11 cellular contexts compared by ENCODE assay signal in the genomic region with DNA sequence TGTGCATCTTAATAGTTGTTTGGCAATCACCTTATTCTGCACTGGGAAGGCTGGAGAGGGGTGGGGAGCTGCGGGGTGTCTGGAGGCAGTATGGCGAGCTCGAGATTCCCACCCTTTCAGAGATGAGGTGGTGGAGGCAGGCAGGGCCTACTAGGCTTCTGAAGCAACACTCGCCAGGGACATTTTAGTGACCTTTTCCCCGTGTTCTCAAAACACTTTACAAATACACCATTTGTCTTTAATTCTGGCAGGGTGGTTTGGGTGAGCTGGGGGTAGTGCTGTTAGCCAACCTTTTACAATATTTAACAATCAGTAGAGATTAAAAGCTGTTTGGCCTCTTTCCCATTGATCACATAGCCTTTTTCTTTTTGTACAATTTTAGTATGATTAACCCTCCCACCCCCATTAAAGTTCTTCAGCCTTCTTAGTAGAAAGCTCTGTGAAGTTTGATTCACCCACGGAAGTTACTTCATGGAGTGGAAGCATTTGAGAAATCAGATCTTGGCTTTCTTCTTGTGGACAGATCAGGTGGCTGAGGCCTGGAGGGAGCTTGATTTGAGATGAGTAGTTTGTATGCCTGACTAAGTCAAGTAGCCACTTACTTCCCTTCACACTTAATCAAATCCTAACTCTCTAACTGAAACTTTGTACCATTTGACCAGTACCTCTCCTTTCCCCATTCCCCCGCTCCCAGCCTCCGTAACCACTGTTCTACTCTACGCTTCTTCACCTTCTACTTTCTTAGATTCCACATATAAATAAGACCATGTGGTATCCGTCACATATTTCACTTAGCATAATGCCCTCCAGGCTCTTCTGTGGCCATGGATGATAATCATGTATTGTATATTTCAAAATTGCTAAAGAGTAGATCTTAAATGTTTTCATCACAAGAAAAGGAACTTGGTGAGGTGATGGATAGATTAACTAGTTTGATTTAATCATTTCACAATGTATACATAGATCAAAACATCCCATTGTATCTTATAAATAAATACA. TPM values are rescaled to one million over a fixed set of nuclear protein-coding genes. Genes with fewer than 3 reads are reported as not detected.
DNase-seq lines count a peak whose midpoint lies in the region; ATAC-seq, FAIRE-seq and TF ChIP-seq lines count a peak whose summit lies in the region.
"Had no signal": no experiment of that assay in that cellular context is flagged by ENCODE, and none has a peak within 500 bp of the region (broad histone marks: within the 10 kb centered on the region; RNA-seq: fewer than 3 reads in every experiment).

No MANE protein-coding gene starts in this region.

- H3K36me3 Mint-ChIP-seq in nephron progenitor cell (ENCODE audit: low read depth) = peaks cover 31% of the 10 kb centered on the region

- no peak for ATAC-seq in GM21723 (IDR thresholded peaks at IDR 0.05; ENCODE audit: unreplicated experiment)

- TF ChIP-seq CTCF in GM10248 (IDR thresholded peaks at IDR 0.05; ENCODE audit: control extremely low read depth, extremely low read depth, low read depth, missing control alignments) (no peak), KMS-11 (conservative IDR thresholded peaks at IDR 0.05; ENCODE audit: low read depth, low read length) (no peak), bronchial epithelial cell (IDR thresholded peaks at IDR 0.05; ENCODE audit: insufficient read depth, low read length, severe bottlenecking) (no peak), nephron progenitor cell (IDR thresholded peaks at IDR 0.05) (no peak), esophagus muscularis mucosa (IDR thresholded peaks at IDR 0.05) (no peak)

- POLR2A ChIA-PET in GM10248 (lab: Yijun Ruan, JAX) = interaction anchor here (0.6 to 2.0 kb wide), 3 partner anchors 11 to 125 kb away, joined by 3 to 6 read pairs (median 4); no protein-coding TSS in a partner anchor
- POLR2A ChIA-PET in HEK293T (lab: Yijun Ruan, JAX) = no interaction called here

- no peak for TF ChIP-seq EP300 in esophagus muscularis mucosa (IDR thresholded peaks at IDR 0.05)

- H3K27me3 ChIP-seq in KMS-11 (ENCODE audit: insufficient read depth, low read depth) (no peaks in the 10 kb centered on the region), bronchial epithelial cell (ENCODE audit: control insufficient read depth, insufficient read depth, low read length) (no peaks in the 10 kb centered on the region), esophagus muscularis mucosa (no peaks in the 10 kb centered on the region)
- H3K27me3 ChIP-seq: tibial artery had no signal

- peaks cover 3% of the 10 kb centered on the region for H3K27me3 Mint-ChIP-seq in nephron progenitor cell (ENCODE audit: low read depth, poor library complexity)

- no peaks in the 10 kb centered on the region for H3K9me3 ChIP-seq in esophagus muscularis mucosa
- H3K9me3 ChIP-seq: tibial artery had no signal

- DNase-seq in GM10248 (ENCODE audit: extremely low spot score) = peak; percentile 41
- peak; percentile 25 for DNase-seq in bronchial epithelial cell (ENCODE audit: low read depth)
- DNase-seq in nephron progenitor cell = no peak
- no peak for DNase-seq in NCI-H748 (lab: John Stamatoyannopoulos, UW; ENCODE audit: unreplicated experiment)
- no peak for DNase-seq in HEK293T (ENCODE audit: extremely low spot score)
- no peak for DNase-seq in esophagus muscularis mucosa (ENCODE audit: extremely low spot score)
- DNase-seq: hippocampal formation, tibial artery had no signal

- H3K27ac Mint-ChIP-seq in nephron progenitor cell = peak overlapping the region; percentile 62

- H3K4me3 ChIP-seq in KMS-11 (IDR thresholded peaks at IDR 0.05; ENCODE audit: insufficient read depth, low read depth, low read length) (no peak overlapping the region), bronchial epithelial cell (ENCODE audit: low read depth, low read length) (no peak overlapping the region), esophagus muscularis mucosa (no peak overlapping the region)
- H3K4me3 ChIP-seq: tibial artery had no signal

- no peak overlapping the region for H2AFZ ChIP-seq in KMS-11 (ENCODE audit: low read depth)

- H3K4me1 ChIP-seq in KMS-11 (ENCODE audit: low read depth, poor library complexity, severe bottlenecking) (peaks cover 77% of the 10 kb centered on the region), esophagus muscularis mucosa (peaks cover 0 to 27% (median 15%) of the 10 kb centered on the region in 4 donors)
- H3K4me1 ChIP-seq: tibial artery had no signal

- peaks cover 41% of the 10 kb centered on the region for H3K4me1 Mint-ChIP-seq in nephron progenitor cell

- H3K4me2 ChIP-seq in KMS-11 = peak overlapping the region; percentile 87

- TF ChIP-seq POLR2A in esophagus muscularis mucosa (IDR thresholded peaks at IDR 0.05; ENCODE audit: low read depth) = no peak

- peaks cover 92% of the 10 kb centered on the region for H3K79me2 ChIP-seq in KMS-11 (ENCODE audit: insufficient read depth, low read depth)

- H3K27ac ChIP-seq in KMS-11 = peak overlapping the region; percentile 85
- H3K27ac ChIP-seq in esophagus muscularis mucosa (replicated peaks in 1 of 4) = peak overlapping the region in 1 of 4 donors; percentile 63
- H3K27ac ChIP-seq: tibial artery had no signal

- H3K36me3 ChIP-seq in KMS-11 (ENCODE audit: insufficient read depth) = no peaks in the 10 kb centered on the region
- H3K36me3 ChIP-seq in bronchial epithelial cell (ENCODE audit: control insufficient read depth, insufficient read depth, low read length) = no peaks in the 10 kb centered on the region
- no peaks in the 10 kb centered on the region for H3K36me3 ChIP-seq in esophagus muscularis mucosa
- H3K36me3 ChIP-seq: tibial artery had no signal

- H3K9me3 Mint-ChIP-seq in nephron progenitor cell = peaks cover 17% of the 10 kb centered on the region

- H3K9ac ChIP-seq in KMS-11 = no peak overlapping the region

- FAIRE-seq in bronchial epithelial cell (lab: Jason Lieb, UNC) = no peak
- FAIRE-seq: colon had no signal

- intact Hi-C loops in esophagus muscularis mucosa (cut with DNase I) = no loop called here

- 87% methylated on average over 10 of the region's 10 CpGs for WGBS in esophagus muscularis mucosa

- H3K4me3 Mint-ChIP-seq in nephron progenitor cell = no peak overlapping the region

- H4K20me1 ChIP-seq in KMS-11 (ENCODE audit: insufficient read depth) = no peaks in the 10 kb centered on the region

- CTCF ChIA-PET in GM10248 (lab: Yijun Ruan, JAX) (interaction anchor here (0.9 to 5.7 kb wide), 11 partner anchors 9 to 293 kb away, joined by 3 to 32 read pairs (median 4); no protein-coding TSS in a partner anchor), HEK293T (lab: Yijun Ruan, JAX) (no interaction called here)

TF ChIP-seq in HEK293T, 16 proteins besides CTCF, POLR2A, EP300 and RAD21:
- no peak for TF ChIP-seq FOXM1 (IDR thresholded peaks at IDR 0.05; ENCODE audit: borderline replicate concordance)
- TF ChIP-seq ZNF384 (IDR thresholded peaks at IDR 0.05) = no peak
- TF ChIP-seq CTBP1 (IDR thresholded peaks at IDR 0.05; ENCODE audit: borderline replicate concordance) = no peak
- TF ChIP-seq, protein P1, sequence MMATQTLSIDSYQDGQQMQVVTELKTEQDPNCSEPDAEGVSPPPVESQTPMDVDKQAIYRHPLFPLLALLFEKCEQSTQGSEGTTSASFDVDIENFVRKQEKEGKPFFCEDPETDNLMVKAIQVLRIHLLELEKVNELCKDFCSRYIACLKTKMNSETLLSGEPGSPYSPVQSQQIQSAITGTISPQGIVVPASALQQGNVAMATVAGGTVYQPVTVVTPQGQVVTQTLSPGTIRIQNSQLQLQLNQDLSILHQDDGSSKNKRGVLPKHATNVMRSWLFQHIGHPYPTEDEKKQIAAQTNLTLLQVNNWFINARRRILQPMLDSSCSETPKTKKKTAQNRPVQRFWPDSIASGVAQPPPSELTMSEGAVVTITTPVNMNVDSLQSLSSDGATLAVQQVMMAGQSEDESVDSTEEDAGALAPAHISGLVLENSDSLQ (IDR thresholded peaks at IDR 0.05) = no peak
TF ChIP-seq in HEK293T: peak in this region for 0.

RNA-seq across cellular contexts. Expression of a gene that starts 41.0 kb away (rescaled TPM):
- total RNA-seq in bronchial epithelial cell (34.6 and 35.3 TPM in 2 replicates), esophagus muscularis mucosa (10 to 100 TPM in 3 of 4 donors, 1 to 10 TPM in 1; 9.6 to 19.1 (median 17.5) TPM)

Comparison
In these comparisons a context has a peak if more than half of its experiments do, and no peak if none do; other contexts are left out.
1. DNase-seq: peak in GM10248 (single experiment) and bronchial epithelial cell (single experiment); none in nephron progenitor cell (single experiment), NCI-H748 (single experiment), HEK293T (single experiment) and esophagus muscularis mucosa (single experiment).